In genomic region chr7:120725376-120726039, GRCh38 we compare ENCODE assay signal across 7 cellular contexts.
DNase-seq lines count a peak whose midpoint lies in the region; TF ChIP-seq lines count a peak whose summit lies in the region.

No MANE protein-coding gene starts in this region.

- H3K27ac ChIP-seq in transverse colon, result no peak overlapping the region

- in situ Hi-C loops in GM13976 (cut with MboI; ENCODE audit: low sequenced_read_pairs, unreplicated experiment) (loop anchor here (25.0 kb wide), 2 partner anchors 463 to 788 kb away; partner anchors contain the start of gene KCND2), transverse colon (cut with MboI; ENCODE audit: low pct_ligation_motif_present in 1 of 4, low pct_unique_long_range_greater_than_20kb in 1 of 4, low sequenced_read_pairs in 3 of 4) (no loop called here)

- H3K36me3 Mint-ChIP-seq in activated naive CD8-positive, alpha-beta T cell treated with anti-CD3 and anti-CD28 coated beads for 36 hours, result no peaks in the 10 kb centered on the region

- H3K36me3 ChIP-seq in transverse colon, result no peaks in the 10 kb centered on the region

- intact Hi-C loops in transverse colon (cut with DNase I; ENCODE audit: low total_unique reads), result no loop called here

- DNase-seq in GM13976 (ENCODE audit: low spot score), result peak; percentile 18
- DNase-seq in NCI-H1105 (lab: John Stamatoyannopoulos, UW), result peak; percentile 65
- DNase-seq in SW480 (ENCODE audit: low spot score), result peak; percentile 28
- DNase-seq in hepatic stellate cell (ENCODE audit: low spot score), result peak; percentile 8
- no peak for DNase-seq in transverse colon
- DNase-seq in activated naive CD8-positive, alpha-beta T cell treated with anti-CD3 and anti-CD28 coated beads for 36 hours, result no peak
- DNase-seq in COLO668 (lab: John Stamatoyannopoulos, UW; ENCODE audit: unreplicated experiment), result no peak

- H3K27me3 Mint-ChIP-seq in activated naive CD8-positive, alpha-beta T cell treated with anti-CD3 and anti-CD28 coated beads for 36 hours, result peaks cover 7% of the 10 kb centered on the region

- H3K4me3 ChIP-seq in transverse colon, result no peak overlapping the region

- H3K9me3 ChIP-seq in transverse colon, result no peaks in the 10 kb centered on the region

- H3K27ac Mint-ChIP-seq in activated naive CD8-positive, alpha-beta T cell treated with anti-CD3 and anti-CD28 coated beads for 36 hours, result no peak overlapping the region

- H3K27me3 ChIP-seq in transverse colon, result peaks cover 4% of the 10 kb centered on the region

- no peak overlapping the region for H3K4me3 Mint-ChIP-seq in activated naive CD8-positive, alpha-beta T cell treated with anti-CD3 and anti-CD28 coated beads for 36 hours

- TF ChIP-seq EP300 in transverse colon (IDR thresholded peaks at IDR 0.05; ENCODE audit: low read depth), result no peak

- TF ChIP-seq CTCF in GM13976 (IDR thresholded peaks at IDR 0.05; ENCODE audit: borderline replicate concordance, control extremely low read depth, extremely low read depth, insufficient read depth, missing control alignments) (peak; percentile 42), transverse colon (IDR thresholded peaks at IDR 0.05) (peak in 4 of 5 experiments; percentile 44 to 53 (median 51))

- no peaks in the 10 kb centered on the region for H3K4me1 Mint-ChIP-seq in activated naive CD8-positive, alpha-beta T cell treated with anti-CD3 and anti-CD28 coated beads for 36 hours

- 36 to 39% methylated on average over 10 of the region's 10 CpGs for WGBS in transverse colon (ENCODE audit: low coverage in 1 of 2), 2 donors

- TF ChIP-seq POLR2A in transverse colon (IDR thresholded peaks at IDR 0.05), result no peak

- H3K4me1 ChIP-seq in transverse colon, result peaks cover 0 to 8% (median 0%) of the 10 kb centered on the region in 4 donors

- H3K9me3 Mint-ChIP-seq in activated naive CD8-positive, alpha-beta T cell treated with anti-CD3 and anti-CD28 coated beads for 36 hours, result no peaks in the 10 kb centered on the region

Comparison
In these comparisons a context has a peak if more than half of its experiments do, and no peak if none do; other contexts are left out.
1. DNase-seq: peak in GM13976 (single experiment), NCI-H1105 (single experiment), SW480 (single experiment) and hepatic stellate cell (single experiment); none in transverse colon (single experiment), activated naive CD8-positive, alpha-beta T cell treated with anti-CD3 and anti-CD28 coated beads for 36 hours (single experiment) and COLO668 (single experiment).